24 cellular contexts compared by ENCODE assay signal in the genomic region with DNA sequence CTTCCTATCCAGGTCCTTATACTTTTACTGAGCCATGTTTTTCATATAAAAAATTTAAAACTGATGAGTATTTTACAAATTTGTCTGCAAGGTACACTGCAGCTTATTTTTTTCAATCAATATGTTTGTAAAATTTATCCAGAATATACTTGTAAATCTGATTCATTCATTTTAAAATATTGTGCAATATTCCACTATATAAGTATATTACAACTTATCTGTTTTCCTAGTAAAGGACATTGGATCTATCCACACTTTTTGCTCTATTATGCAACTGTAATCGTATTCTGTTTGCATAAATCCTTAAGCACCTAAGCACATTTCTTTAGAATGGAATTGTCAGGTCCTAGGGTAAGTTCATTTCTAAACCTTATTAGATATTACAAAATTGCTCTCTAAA. TPM values are rescaled to one million over a fixed set of nuclear protein-coding genes. Genes with fewer than 3 reads are reported as not detected.
A peak's percentile ranks its signal among the peaks of the same experiment; 100 is the strongest.
DNase-seq lines count a peak whose midpoint lies in the region; ATAC-seq, FAIRE-seq and TF ChIP-seq lines count a peak whose summit lies in the region.
"Had no signal": no experiment of that assay in that cellular context is flagged by ENCODE, and none has a peak within 500 bp of the region (broad histone marks: within the 10 kb centered on the region; RNA-seq: fewer than 3 reads in every experiment).

No MANE protein-coding gene starts in this region.

- no peak for TF ChIP-seq CTCF in HepG2 (CRISPR knock-in tag; IDR thresholded peaks at IDR 0.05)
- no peak for TF ChIP-seq CTCF in right lobe of liver (IDR thresholded peaks at IDR 0.05)
- no peak for TF ChIP-seq CTCF in progenitor cell of endocrine pancreas (IDR thresholded peaks at IDR 0.05; ENCODE audit: unreplicated experiment)
- no peak for TF ChIP-seq CTCF in nephron progenitor cell (IDR thresholded peaks at IDR 0.05)

- H3K36me3 ChIP-seq in HepG2 (replicated peaks in 1 of 2; ENCODE audit: control insufficient read depth in 1 of 2, insufficient read depth in 2 of 2, low read length in 2 of 2): no peaks in the 10 kb centered on the region; a peak in 1 of 5 replicates
- no peaks in the 10 kb centered on the region for H3K36me3 ChIP-seq in right lobe of liver
- H3K36me3 ChIP-seq: BLaER1, HAP-1 had no signal

- H3K4me3 Mint-ChIP-seq in progenitor cell of endocrine pancreas (ENCODE audit: low read depth): no peak overlapping the region
- no peak overlapping the region for H3K4me3 Mint-ChIP-seq in activated T-cell treated with anti-CD3 and anti-CD28 coated beads, Interleukin-2, amount 50 U/mL, for 4 hours
- no peak overlapping the region for H3K4me3 Mint-ChIP-seq in nephron progenitor cell
- H3K4me3 Mint-ChIP-seq: CD4-positive, CD25-positive, alpha-beta regulatory T cell; CD8-positive, alpha-beta T cell; HFFc6 had no signal

- H3K27me3 Mint-ChIP-seq in progenitor cell of endocrine pancreas: no peaks in the 10 kb centered on the region
- H3K27me3 Mint-ChIP-seq in activated T-cell treated with anti-CD3 and anti-CD28 coated beads, Interleukin-2, amount 50 U/mL, for 4 hours (ENCODE audit: low read depth): peaks cover 2% of the 10 kb centered on the region
- H3K27me3 Mint-ChIP-seq in nephron progenitor cell (ENCODE audit: low read depth, poor library complexity): peaks cover 7% of the 10 kb centered on the region
- H3K27me3 Mint-ChIP-seq: B cell; CD4-positive, CD25-positive, alpha-beta regulatory T cell had no signal

- no peak overlapping the region for H3K4me2 ChIP-seq in HepG2 (ENCODE audit: low read depth, low read length)
- H3K4me2 ChIP-seq: BLaER1 had no signal

- POLR2A ChIA-PET in HepG2 (lab: Yijun Ruan, JAX): no interaction called here

- intact Hi-C loops in HepG2 (cut with micrococcal nuclease; ENCODE audit: unreplicated experiment) (no loop called here), right lobe of liver (cut with DNase I) (no loop called here)

- no peak overlapping the region for H3K9ac ChIP-seq in HepG2 (ENCODE audit: insufficient read depth, low read depth, low read length)
- H3K9ac ChIP-seq: BLaER1 had no signal

- FAIRE-seq in HepG2 (lab: Jason Lieb, UNC) (peak; percentile 15), islet of Langerhans (lab: Jason Lieb, UNC) (peak; percentile 13)
- FAIRE-seq: A204.1, G401.6, GM12892, H54 had no signal

- H3K36me3 Mint-ChIP-seq in progenitor cell of endocrine pancreas (ENCODE audit: insufficient read depth) (peaks cover 4% of the 10 kb centered on the region), nephron progenitor cell (ENCODE audit: low read depth) (peaks cover 24% of the 10 kb centered on the region)
- H3K36me3 Mint-ChIP-seq in activated T-cell treated with anti-CD3 and anti-CD28 coated beads, Interleukin-2, amount 50 U/mL, for 4 hours (ENCODE audit: insufficient read depth): no peaks in the 10 kb centered on the region
- H3K36me3 Mint-ChIP-seq: CD4-positive, CD25-positive, alpha-beta regulatory T cell; CD8-positive, alpha-beta T cell had no signal

- BruUV-seq in HepG2 (replicated peaks; lab: Mats Ljungman, UMichigan): no TSS peak

- H3K27me3 ChIP-seq in HepG2 (ENCODE audit: control insufficient read depth in 1 of 2, insufficient read depth in 2 of 2, low read length in 2 of 2): no peaks in the 10 kb centered on the region
- H3K27me3 ChIP-seq in right lobe of liver: no peaks in the 10 kb centered on the region
- H3K27me3 ChIP-seq: BLaER1 had no signal

- in situ Hi-C loops in HepG2 (cut with HindIII; ENCODE audit: extremely low pct_ligation_motif_present, low pct_unique_long_range_greater_than_20kb): no loop called here

- no peaks in the 10 kb centered on the region for H4K20me1 ChIP-seq in HepG2 (ENCODE audit: insufficient read depth, low read length)
- H4K20me1 ChIP-seq: BLaER1 had no signal

- no peak for ATAC-seq in HepG2
- no peak for ATAC-seq in right lobe of liver
- no peak for ATAC-seq in activated T-cell treated with anti-CD3 and anti-CD28 coated beads, Interleukin-2, amount 50 U/mL, for 4 hours
- ATAC-seq in HG03175 (IDR thresholded peaks at IDR 0.05; ENCODE audit: unreplicated experiment): no peak
- no peak for ATAC-seq in HG02981 (IDR thresholded peaks at IDR 0.05; ENCODE audit: unreplicated experiment)
- ATAC-seq: CD8-positive, alpha-beta T cell had no signal

- peaks cover 29% of the 10 kb centered on the region for H3K4me1 Mint-ChIP-seq in progenitor cell of endocrine pancreas (ENCODE audit: low read depth)
- H3K4me1 Mint-ChIP-seq in activated T-cell treated with anti-CD3 and anti-CD28 coated beads, Interleukin-2, amount 50 U/mL, for 4 hours (ENCODE audit: low read depth): peaks cover 6% of the 10 kb centered on the region
- peaks cover 4% of the 10 kb centered on the region for H3K4me1 Mint-ChIP-seq in nephron progenitor cell

- no peak overlapping the region for H2AFZ ChIP-seq in HepG2 (ENCODE audit: low read length)

- DNase-seq in HepG2 (ENCODE audit: low spot score) (no peak), right lobe of liver (no peak), progenitor cell of endocrine pancreas (ENCODE audit: low spot score, unreplicated experiment) (no peak), nephron progenitor cell (no peak)
- no peak for DNase-seq in activated T-cell treated with anti-CD3 and anti-CD28 coated beads, Interleukin-2, amount 50 U/mL, for 4 hours
- DNase-seq: Caco-2; CD4-positive, CD25-positive, alpha-beta regulatory T cell; CD8-positive, alpha-beta T cell; DMS153; DND-41; GOT3; HFFc6 had no signal

- TF ChIP-seq EP300 in HepG2 (IDR thresholded peaks at IDR 0.05; ENCODE audit: low read depth in 2 of 2, low read length in 2 of 2) (no peak), HepG2 (CRISPR knock-in tag; IDR thresholded peaks at IDR 0.05; ENCODE audit: borderline replicate concordance) (no peak)

- WGBS in HepG2 (ENCODE audit: low lambda C conversion rate): 37% methylated on average over 1 of the region's 1 CpG
- 32% methylated on average over 1 of the region's 1 CpG for WGBS in right lobe of liver (ENCODE audit: insufficient coverage, low coverage, low lambda C conversion rate, missing lambda C conversion rate)

- H3K4me3 ChIP-seq in HepG2 (replicated peaks in 1 of 3; ENCODE audit: insufficient read depth in 1 of 3, low read depth in 2 of 3, low read length in 3 of 3): no peak overlapping the region
- no peak overlapping the region for H3K4me3 ChIP-seq in right lobe of liver
- H3K4me3 ChIP-seq: BLaER1, HAP-1 had no signal

- H3K27ac ChIP-seq in HepG2 (ENCODE audit: extremely low read length, insufficient read depth, low read length) (no peak overlapping the region), right lobe of liver (no peak overlapping the region)
- H3K27ac ChIP-seq: 22Rv1, BLaER1, C4-2B had no signal

- H3K4me1 ChIP-seq in HepG2 (ENCODE audit: insufficient read depth, low read length) (peaks cover 93% of the 10 kb centered on the region), right lobe of liver (peaks cover 0 to 14% (median 3%) of the 10 kb centered on the region in 4 donors)
- H3K4me1 ChIP-seq: BLaER1, Caco-2, HAP-1 had no signal

- peaks cover 27% of the 10 kb centered on the region for H3K79me2 ChIP-seq in HepG2 (ENCODE audit: insufficient read depth, low read length)

- H3K9me3 ChIP-seq in HepG2 (ENCODE audit: low read length) (no peaks in the 10 kb centered on the region), right lobe of liver (no peaks in the 10 kb centered on the region)
- H3K9me3 ChIP-seq: Caco-2, HAP-1 had no signal

- H3K9me3 Mint-ChIP-seq in progenitor cell of endocrine pancreas (ENCODE audit: low read depth) (peaks cover 8% of the 10 kb centered on the region), nephron progenitor cell (peaks cover 15% of the 10 kb centered on the region)
- no peaks in the 10 kb centered on the region for H3K9me3 Mint-ChIP-seq in activated T-cell treated with anti-CD3 and anti-CD28 coated beads, Interleukin-2, amount 50 U/mL, for 4 hours
- H3K9me3 Mint-ChIP-seq: CD8-positive, alpha-beta T cell; HFFc6 had no signal

- no peak for TF ChIP-seq POLR2A in HepG2 (IDR thresholded peaks at IDR 0.05; ENCODE audit: insufficient read depth in 1 of 2, low read depth in 2 of 2, low read length in 2 of 2)
- TF ChIP-seq POLR2A in right lobe of liver (IDR thresholded peaks at IDR 0.05): no peak

- H3K27ac Mint-ChIP-seq in progenitor cell of endocrine pancreas (peak overlapping the region; percentile 67), nephron progenitor cell (no peak overlapping the region)
- H3K27ac Mint-ChIP-seq: CD4-positive, CD25-positive, alpha-beta regulatory T cell; CD8-positive, alpha-beta T cell; HFFc6 had no signal

- TF ChIP-seq RAD21 in HepG2 (CRISPR knock-in tag; IDR thresholded peaks at IDR 0.05): no peak

- CTCF ChIA-PET in HepG2 (lab: Yijun Ruan, JAX; ENCODE audit: low intra/inter-chr PET ratio, low total read pairs): no interaction called here

TF ChIP-seq in HepG2, 621 proteins besides CTCF, POLR2A, EP300 and RAD21 (continues in another document):
- no peak for TF ChIP-seq PPARG (CRISPR knock-in tag; conservative IDR thresholded peaks at IDR 0.05)

RNA-seq across cellular contexts. Expression of a gene that starts 49.5 kb away (rescaled TPM):
- total RNA-seq in HepG2 (2016; rRNA removed; fragmentation: Illumina TruSeq; extraction: Trizol) (12.2 TPM in 2 replicates), right lobe of liver (10 to 100 TPM in 3 of 6 experiments, 1 to 10 TPM in 3; 6.6 to 17.9 (median 9.4) TPM), progenitor cell of endocrine pancreas (36.4 and 37.4 TPM in 2 replicates)
- 1.5 and 2.6 TPM in 2 replicates for total RNA-seq in HepG2 (2016; cell fraction: cytosol; rRNA removed; fragmentation: Illumina TruSeq; extraction: Trizol; ENCODE audit: low read depth)
- 10.4 and 11.6 TPM in 2 replicates for total RNA-seq in HepG2 (2016; cell fraction: insoluble cytoplasmic fraction; rRNA removed; fragmentation: Illumina TruSeq; extraction: Trizol)
- total RNA-seq in HepG2 (2016; cell fraction: membrane; rRNA removed; fragmentation: Illumina TruSeq; extraction: Trizol): 4.6 and 4.8 TPM in 2 replicates
- total RNA-seq in HepG2 (2016; cell fraction: nucleus; rRNA removed; fragmentation: Illumina TruSeq; extraction: Trizol): 17.1 and 20.0 TPM in 2 replicates
- polyA plus RNA-seq in HepG2 (2011; rRNA removed): 9.6 and 11.9 TPM in 2 replicates
- polyA plus RNA-seq in HepG2 (2011; cell fraction: cytosol; rRNA removed): 7.0 and 8.0 TPM in 2 replicates
- polyA plus RNA-seq in HepG2 (2011; cell fraction: nucleus; rRNA removed): 11.8 and 12.8 TPM in 2 replicates
- 7.3 and 8.1 TPM in 2 replicates for polyA plus RNA-seq in HepG2 (2012)
- polyA plus RNA-seq in HepG2 (2016; cell fraction: cytosol; fragmentation: Illumina TruSeq; extraction: Trizol; ENCODE audit: low read depth): 0.26 and 0.42 TPM in 2 replicates
- polyA plus RNA-seq in HepG2 (2016; cell fraction: insoluble cytoplasmic fraction; fragmentation: Illumina TruSeq; extraction: Trizol; ENCODE audit: low read depth): 7.8 and 8.5 TPM in 2 replicates
- polyA plus RNA-seq in HepG2 (2016; cell fraction: membrane; fragmentation: Illumina TruSeq; extraction: Trizol; ENCODE audit: low read depth): 1.4 and 1.7 TPM in 2 replicates
- polyA plus RNA-seq in HepG2 (2016; cell fraction: nucleus; fragmentation: Illumina TruSeq; extraction: Trizol; ENCODE audit: insufficient read depth, low read depth): 11.3 and 12.2 TPM in 2 replicates
- polyA minus RNA-seq in HepG2 (2011; rRNA and poly(A)+ RNA removed; ENCODE audit: low replicate concordance): 11.6 and 31.0 TPM in 2 replicates
- polyA minus RNA-seq in HepG2 (2011; cell fraction: cytosol; rRNA and poly(A)+ RNA removed): 13.0 and 13.1 TPM in 2 replicates
- 57.6 and 63.4 TPM in 2 replicates for polyA minus RNA-seq in HepG2 (2011; cell fraction: nucleus; rRNA and poly(A)+ RNA removed)
- total RNA-seq in activated T-cell treated with anti-CD3 and anti-CD28 coated beads, Interleukin-2, amount 50 U/mL, for 4 hours: under 1 TPM; 0.18 to 0.27 (median 0.18) TPM
